18 cellular contexts compared by ENCODE assay signal in genomic region chr2:117091026-117091425, GRCh38.
DNase-seq lines count a peak whose midpoint lies in the region; ATAC-seq and TF ChIP-seq lines count a peak whose summit lies in the region.
"Had no signal": no experiment of that assay in that cellular context is flagged by ENCODE, and none has a peak within 500 bp of the region (broad histone marks: within the 10 kb centered on the region; RNA-seq: fewer than 3 reads in every experiment).

No MANE protein-coding gene starts in this region.

- peak overlapping the region; percentile 29 for H3K27ac ChIP-seq in endodermal cell (ENCODE audit: low read depth, low read length)
- H3K27ac ChIP-seq: 22Rv1, BLaER1, C4-2B had no signal

- H3K4me1 Mint-ChIP-seq in endodermal cell (peaks cover 18% of the 10 kb centered on the region), nephron (peaks cover 31% of the 10 kb centered on the region)
- H3K4me1 Mint-ChIP-seq: B cell; CD4-positive, CD25-positive, alpha-beta regulatory T cell had no signal

- TF ChIP-seq CTCF in endodermal cell (conservative IDR thresholded peaks at IDR 0.05) (no peak), nephron (IDR thresholded peaks at IDR 0.05; ENCODE audit: unreplicated experiment in 3 of 3) (no peak)

- no peak for DNase-seq in endodermal cell
- peak; percentile 56 for DNase-seq in putamen (ENCODE audit: low spot score)
- no peak for DNase-seq in HPDE6-E6E7 (ENCODE audit: extremely low spot score)
- no peak for DNase-seq in activated effector memory CD4-positive, alpha-beta T cell treated with anti-CD3 and anti-CD28 coated beads, Interleukin-2, amount 50 U/mL, for 16 hours
- DNase-seq: Caco-2; CD4-positive, CD25-positive, alpha-beta regulatory T cell; CD8-positive, alpha-beta T cell; DMS153; DND-41; H9 had no signal

- H3K4me3 ChIP-seq in endodermal cell (ENCODE audit: low read length) = no peak overlapping the region
- H3K4me3 ChIP-seq: BLaER1, GM23338 had no signal

- no peaks in the 10 kb centered on the region for H3K27me3 Mint-ChIP-seq in endodermal cell (ENCODE audit: insufficient read depth)
- no peaks in the 10 kb centered on the region for H3K27me3 Mint-ChIP-seq in nephron (ENCODE audit: low read depth)
- H3K27me3 Mint-ChIP-seq: B cell; CD4-positive, CD25-positive, alpha-beta regulatory T cell had no signal

- 100% methylated on average over 1 of the region's 1 CpG; no CpG with 5 or more reads in 1 of the 2 experiments for WGBS in endodermal cell (ENCODE audit: insufficient coverage in 1 of 2, insufficient read length in 1 of 2), 2 experiments

- no peak for ATAC-seq in GM21723 (IDR thresholded peaks at IDR 0.05; ENCODE audit: unreplicated experiment)
- ATAC-seq: CD8-positive, alpha-beta T cell; GM23338; HCT116 had no signal

- H3K9me3 ChIP-seq in endodermal cell (ENCODE audit: control insufficient read depth, low read length) = no peaks in the 10 kb centered on the region
- H3K9me3 ChIP-seq: BLaER1, Caco-2 had no signal

- no peaks in the 10 kb centered on the region for H3K27me3 ChIP-seq in endodermal cell (ENCODE audit: control insufficient read depth, insufficient read depth, low read length, poor library complexity, severe bottlenecking)
- H3K27me3 ChIP-seq: BLaER1 had no signal

- H3K27ac Mint-ChIP-seq in endodermal cell = no peak overlapping the region
- H3K27ac Mint-ChIP-seq in nephron = peak overlapping the region; percentile 14 to 65 (median 52)
- H3K27ac Mint-ChIP-seq: B cell; CD4-positive, CD25-positive, alpha-beta regulatory T cell; CD8-positive, alpha-beta T cell; GM23338; H9 had no signal

- no peak overlapping the region for H3K4me3 Mint-ChIP-seq in endodermal cell
- H3K4me3 Mint-ChIP-seq in nephron = no peak overlapping the region
- H3K4me3 Mint-ChIP-seq: B cell; CD4-positive, CD25-positive, alpha-beta regulatory T cell; CD8-positive, alpha-beta T cell; GM23338; H9 had no signal

- H3K9me3 Mint-ChIP-seq in endodermal cell (no peaks in the 10 kb centered on the region), nephron (no peaks in the 10 kb centered on the region)
- H3K9me3 Mint-ChIP-seq: GM23338, H9 had no signal

- no peaks in the 10 kb centered on the region for H3K4me1 ChIP-seq in endodermal cell (ENCODE audit: control insufficient read depth, insufficient read depth, low read length)
- H3K4me1 ChIP-seq: BLaER1, Caco-2 had no signal

- H3K36me3 Mint-ChIP-seq in endodermal cell (ENCODE audit: low read depth) = no peaks in the 10 kb centered on the region
- H3K36me3 Mint-ChIP-seq in nephron (ENCODE audit: low read depth) = no peaks in the 10 kb centered on the region
- H3K36me3 Mint-ChIP-seq: CD4-positive, CD25-positive, alpha-beta regulatory T cell; CD8-positive, alpha-beta T cell had no signal

- no peaks in the 10 kb centered on the region for H3K36me3 ChIP-seq in endodermal cell (ENCODE audit: control insufficient read depth, insufficient read depth, low read length)
- H3K36me3 ChIP-seq: BLaER1 had no signal

- H3K9ac ChIP-seq in endodermal cell (ENCODE audit: extremely low read depth, low read length, poor library complexity, severe bottlenecking) = no peak overlapping the region
- H3K9ac ChIP-seq: BLaER1 had no signal
